In the genomic region with DNA sequence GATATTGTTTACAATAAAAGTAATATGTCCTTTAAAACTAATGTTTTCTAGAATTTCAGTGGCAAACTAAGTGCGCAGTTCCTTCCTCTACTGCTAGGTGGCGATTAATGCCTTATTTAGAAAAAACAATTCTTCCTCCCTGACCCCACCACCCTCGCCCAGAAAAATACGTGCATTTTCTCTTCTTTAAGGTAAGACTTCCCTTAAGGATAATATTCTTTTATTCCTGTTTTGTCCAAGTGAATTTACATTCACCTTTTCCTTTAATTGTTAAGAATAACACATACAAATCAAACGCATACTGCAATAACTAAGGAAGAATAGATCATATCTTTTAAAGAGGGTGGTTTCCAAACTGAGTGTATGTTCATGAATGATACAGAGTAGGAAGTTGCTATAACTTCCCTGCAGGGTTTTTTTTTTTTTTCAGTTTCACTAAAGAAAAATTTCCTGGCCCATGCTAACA, we compare ENCODE assay signal across 2 cellular contexts.
TF ChIP-seq lines count a peak whose summit lies in the region.

No MANE protein-coding gene starts in this region.

TF ChIP-seq in IMR-90, 13 proteins besides CTCF, POLR2A, EP300 and RAD21:
- TF ChIP-seq FOS (IDR thresholded peaks at IDR 0.05; ENCODE audit: low read depth, low read length) (no peak), SMC3 (IDR thresholded peaks at IDR 0.05; ENCODE audit: low read depth, low read length) (0 out of 2 replicates have a peak, but pooled peaks have one; percentile 29)
TF ChIP-seq in IMR-90: peak in this region for 1.

TF ChIP-seq in HepG2, 621 proteins besides CTCF, POLR2A, EP300 and RAD21:
- TF ChIP-seq ZNF639 (CRISPR knock-in tag; conservative IDR thresholded peaks at IDR 0.05) (no peak), ZFP62 (CRISPR knock-in tag; IDR thresholded peaks at IDR 0.05) (no peak), SMC3 (IDR thresholded peaks at IDR 0.05; ENCODE audit: low read length) (peak; percentile 63), ZNF331 (CRISPR knock-in tag; IDR thresholded peaks at IDR 0.05) (no peak), ZIK1 (CRISPR knock-in tag; IDR thresholded peaks at IDR 0.05; ENCODE audit: borderline replicate concordance, low read depth) (no peak), ARID2 (CRISPR knock-in tag; IDR thresholded peaks at IDR 0.05; ENCODE audit: borderline replicate concordance) (no peak), AKAP8 (CRISPR knock-in tag; IDR thresholded peaks at IDR 0.05) (no peak), CEBPZ (IDR thresholded peaks at IDR 0.05; ENCODE audit: low read length) (no peak), SRF (IDR thresholded peaks at IDR 0.05; ENCODE audit: low read depth, low read length) (peak; percentile 29; the same call in 1 of the 2 replicates), ZZZ3 (CRISPR knock-in tag; IDR thresholded peaks at IDR 0.05; ENCODE audit: borderline replicate concordance) (no peak), PLSCR1 (CRISPR knock-in tag; IDR thresholded peaks at IDR 0.05; ENCODE audit: borderline replicate concordance) (no peak), STAG1 (CRISPR knock-in tag; IDR thresholded peaks at IDR 0.05) (peak; percentile 76), PLRG1 (conservative IDR thresholded peaks at IDR 0.05) (no peak), ZBTB10 (CRISPR knock-in tag; IDR thresholded peaks at IDR 0.05; ENCODE audit: borderline replicate concordance) (no peak), ZMAT3 (CRISPR knock-in tag; conservative IDR thresholded peaks at IDR 0.05) (no peak), GLI4 (CRISPR knock-in tag; IDR thresholded peaks at IDR 0.05; ENCODE audit: borderline replicate concordance) (no peak), ATF3 (CRISPR knock-in tag; IDR thresholded peaks at IDR 0.05) (no peak), MLX (CRISPR knock-in tag; IDR thresholded peaks at IDR 0.05) (no peak), FOXM1 (CRISPR knock-in tag; IDR thresholded peaks at IDR 0.05) (no peak), KDM1A (CRISPR knock-in tag; IDR thresholded peaks at IDR 0.05) (no peak), TSC22D2 (CRISPR knock-in tag; IDR thresholded peaks at IDR 0.05; ENCODE audit: borderline replicate concordance) (no peak)
- TF ChIP-seq, protein P1, sequence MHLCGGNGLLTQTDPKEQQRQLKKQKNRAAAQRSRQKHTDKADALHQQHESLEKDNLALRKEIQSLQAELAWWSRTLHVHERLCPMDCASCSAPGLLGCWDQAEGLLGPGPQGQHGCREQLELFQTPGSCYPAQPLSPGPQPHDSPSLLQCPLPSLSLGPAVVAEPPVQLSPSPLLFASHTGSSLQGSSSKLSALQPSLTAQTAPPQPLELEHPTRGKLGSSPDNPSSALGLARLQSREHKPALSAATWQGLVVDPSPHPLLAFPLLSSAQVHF (CRISPR knock-in tag; IDR thresholded peaks at IDR 0.05) = no peak
TF ChIP-seq in HepG2: peak in this region for 3.
